In the genomic region with DNA sequence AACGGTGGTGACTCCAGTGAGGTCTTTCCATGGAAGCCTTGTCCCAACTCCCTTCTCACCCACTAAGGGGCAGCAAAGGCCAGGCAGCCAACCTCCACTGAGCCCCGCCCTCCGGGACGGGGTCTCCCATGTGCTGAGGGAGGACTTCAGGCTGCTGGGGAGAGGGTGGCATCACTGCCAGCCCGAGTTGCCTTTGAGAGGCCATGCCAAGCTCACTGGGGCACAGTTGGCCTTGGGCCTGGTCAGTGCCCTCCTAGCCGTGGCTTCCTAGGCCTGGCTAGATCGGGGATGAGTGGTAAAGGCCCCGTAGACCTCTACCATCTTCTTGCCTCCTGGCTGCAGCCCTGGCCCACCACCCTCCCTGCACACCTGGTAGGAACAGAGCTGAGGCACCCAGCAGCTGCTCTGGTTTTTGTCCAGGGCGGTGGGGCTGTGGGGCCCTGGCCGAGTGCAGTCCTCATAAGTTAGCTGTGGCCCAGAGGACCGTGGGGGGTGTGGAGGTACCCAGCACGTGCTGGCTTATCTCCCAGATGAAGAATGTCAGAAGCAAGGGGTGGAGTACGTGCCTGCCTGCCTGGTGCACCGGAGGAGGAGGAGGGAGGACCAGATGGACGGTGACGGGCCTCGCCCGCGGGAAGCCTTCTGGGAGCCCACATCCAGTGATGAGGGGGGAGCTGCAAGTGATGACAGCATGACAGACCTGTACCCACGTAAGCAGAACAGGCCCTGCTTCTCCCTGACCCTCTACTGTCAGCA, we compare ENCODE assay signal across 6 cellular contexts. TPM values are rescaled to one million over a fixed set of nuclear protein-coding genes. Genes with fewer than 3 reads are reported as not detected.
A peak's percentile ranks its signal among the peaks of the same experiment; 100 is the strongest.
DNase-seq lines count a peak whose midpoint lies in the region; ATAC-seq, FAIRE-seq and TF ChIP-seq lines count a peak whose summit lies in the region.

No MANE protein-coding gene starts in this region.

- H3K4me1 ChIP-seq in SJCRH30, result peaks cover 28% of the 10 kb centered on the region
- H3K4me1 ChIP-seq in kidney (ENCODE audit: control insufficient read depth in 1 of 2, insufficient read depth in 1 of 2, low read depth in 1 of 2, low read length in 2 of 2), result peaks cover 4 to 37% of the 10 kb centered on the region in 2 donors

- no peak for FAIRE-seq in kidney (lab: Jason Lieb, UNC)

- H3K4me3 ChIP-seq in SJCRH30, result no peak overlapping the region
- no peak overlapping the region for H3K4me3 ChIP-seq in kidney (ENCODE audit: low read length in 2 of 2)

- peak; percentile 64 for DNase-seq in ELF-1 (ENCODE audit: low read depth, low spot score)
- DNase-seq in SJCRH30, result peak; percentile 50 to 58
- DNase-seq in kidney, result no peak
- no peak for DNase-seq in SW480 (ENCODE audit: low spot score)
- DNase-seq in activated gamma-delta T cell treated with Interleukin-2 at 50 U/mL for 16 hours, result no peak

- no peak overlapping the region for H3K9ac ChIP-seq in kidney (ENCODE audit: low read length in 2 of 2)

- peaks cover 35% of the 10 kb centered on the region for H3K36me3 ChIP-seq in SJCRH30
- peaks cover 15 to 35% of the 10 kb centered on the region in 2 donors for H3K36me3 ChIP-seq in kidney (ENCODE audit: control insufficient read depth in 1 of 2, insufficient read depth in 2 of 2, low read length in 2 of 2)

- intact Hi-C loops in kidney (cut with DNase I), result no loop called here

- ATAC-seq in HG03108 (IDR thresholded peaks at IDR 0.05; ENCODE audit: unreplicated experiment), result no peak

- H3K27ac ChIP-seq in SJCRH30, result peak overlapping the region; percentile 36; the same call in 1 of the 2 replicates
- no peak overlapping the region for H3K27ac ChIP-seq in kidney (ENCODE audit: low read depth in 2 of 2, low read length in 2 of 2)

- H3K9me3 ChIP-seq in SJCRH30 (replicated peaks) (no peaks in the 10 kb centered on the region), kidney (ENCODE audit: control insufficient read depth in 1 of 2, low read length in 2 of 2) (no peaks in the 10 kb centered on the region)

- H3K27me3 ChIP-seq in SJCRH30, result no peaks in the 10 kb centered on the region

- peak; percentile 34 for TF ChIP-seq CTCF in kidney (IDR thresholded peaks at IDR 0.05; ENCODE audit: borderline replicate concordance, extremely low read depth, insufficient read depth)

RNA-seq across cellular contexts. Expression of a gene that starts 3.2 kb away (rescaled TPM):
- 34.7 and 36.2 TPM in 2 replicates for total RNA-seq in SJCRH30 (2014; rRNA removed; shearing (Covaris generic))
- 23.5 TPM for total RNA-seq in kidney
- 61.2 TPM for polyA plus RNA-seq in kidney (ENCODE audit: insufficient read depth, low read depth, low replicate concordance)

RNA-seq across cellular contexts. Expression of a gene that starts 3.3 kb away (rescaled TPM):
- total RNA-seq in SJCRH30 (2014; rRNA removed; shearing (Covaris generic)), result 19.0 and 19.3 TPM in 2 replicates
- 45.0 TPM for total RNA-seq in kidney
- polyA plus RNA-seq in kidney (ENCODE audit: insufficient read depth, low read depth, low replicate concordance), result 165 TPM

RNA-seq across cellular contexts. Expression of a gene that starts 11.6 kb away (rescaled TPM):
- 3,575 and 3,860 TPM in 2 replicates for total RNA-seq in SJCRH30 (2014; rRNA removed; shearing (Covaris generic))
- total RNA-seq in kidney, result 1,502 TPM
- 2,097 TPM for polyA plus RNA-seq in kidney (ENCODE audit: insufficient read depth, low read depth, low replicate concordance)

RNA-seq across cellular contexts. Expression of a gene that starts 11.7 kb away (rescaled TPM):
- total RNA-seq in SJCRH30 (2014; rRNA removed; shearing (Covaris generic)), result 60.2 and 71.8 TPM in 2 replicates
- 32.7 TPM for total RNA-seq in kidney
- 24.6 TPM for polyA plus RNA-seq in kidney (ENCODE audit: insufficient read depth, low read depth, low replicate concordance)

RNA-seq across cellular contexts. Expression of a gene that starts 16.3 kb away (rescaled TPM):
- total RNA-seq in SJCRH30 (2014; rRNA removed; shearing (Covaris generic)), result 232 and 233 TPM in 2 replicates
- 138 TPM for total RNA-seq in kidney
- 121 TPM for polyA plus RNA-seq in kidney (ENCODE audit: insufficient read depth, low read depth, low replicate concordance)

Comparison
In these comparisons a context has a peak if more than half of its experiments do, and no peak if none do; other contexts are left out.
1. DNase-seq: peak in ELF-1 (single experiment) and SJCRH30 (2 of 2); none in kidney (single experiment), SW480 (single experiment) and activated gamma-delta T cell treated with Interleukin-2 at 50 U/mL for 16 hours (single experiment).